2 cellular contexts compared by ENCODE assay signal in genomic region chr10:73711683-73712082, GRCh38. TPM values are rescaled to one million over a fixed set of nuclear protein-coding genes. Genes with fewer than 3 reads are reported as not detected.
"Had no signal": no experiment of that assay in that cellular context is flagged by ENCODE, and none has a peak within 500 bp of the region (broad histone marks: within the 10 kb centered on the region; RNA-seq: fewer than 3 reads in every experiment).

No MANE protein-coding gene starts in this region.

RNA-seq across cellular contexts. Expression of gene SYNPO2L, which starts 55.9 kb away (rescaled TPM):
- total RNA-seq: M059J, SJSA1 had no signal
